In genomic region chr2:184597996-184598312, GRCh38 we compare ENCODE assay signal across 9 cellular contexts. TPM values are rescaled to one million over a fixed set of nuclear protein-coding genes. Genes with fewer than 3 reads are reported as not detected.
DNase-seq lines count a peak whose midpoint lies in the region; ATAC-seq and TF ChIP-seq lines count a peak whose summit lies in the region.
"Had no signal": no experiment of that assay in that cellular context is flagged by ENCODE, and none has a peak within 500 bp of the region (broad histone marks: within the 10 kb centered on the region; RNA-seq: fewer than 3 reads in every experiment).

No MANE protein-coding gene starts in this region.

- ATAC-seq in GM19035 (IDR thresholded peaks at IDR 0.05; ENCODE audit: unreplicated experiment): peak; percentile 3
- ATAC-seq in HG02870 (IDR thresholded peaks at IDR 0.05; ENCODE audit: unreplicated experiment): no peak
- no peak for ATAC-seq in body of pancreas

- H4K20me1 ChIP-seq in OCI-LY1 (ENCODE audit: insufficient read depth, low read length): no peaks in the 10 kb centered on the region

- H3F3A ChIP-seq in OCI-LY1 (ENCODE audit: insufficient read depth, low read length): no peaks in the 10 kb centered on the region

- H2AFZ ChIP-seq in OCI-LY1 (ENCODE audit: low read length): no peak overlapping the region

- H3K4me1 ChIP-seq in OCI-LY1 (ENCODE audit: insufficient read depth, low read length, severe bottlenecking) (peaks cover 33% of the 10 kb centered on the region), body of pancreas (peaks cover 19% of the 10 kb centered on the region)

- H3K9me2 ChIP-seq in OCI-LY1 (ENCODE audit: low read depth, low read length): no peaks in the 10 kb centered on the region

- H3K4me2 ChIP-seq in OCI-LY1 (ENCODE audit: low read length): peak overlapping the region; percentile 96

- H3K36me3 ChIP-seq in OCI-LY1 (ENCODE audit: insufficient read depth, low read length) (peaks cover 50% of the 10 kb centered on the region), body of pancreas (replicated peaks in 1 of 2; ENCODE audit: insufficient read depth in 1 of 2, low read depth in 2 of 2) (no peaks in the 10 kb centered on the region)

- H3K9ac ChIP-seq in OCI-LY1 (ENCODE audit: low read length): peak overlapping the region; percentile 94

- DNase-seq in fibroblast of mammary gland (ENCODE audit: low read depth): peak; percentile 4
- DNase-seq in skeletal muscle cell (ENCODE audit: low read depth): no peak
- DNase-seq in SHP77 treated with DMSO at 0.1 percent for 48 hours (lab: John Stamatoyannopoulos, UW): no peak
- DNase-seq in body of pancreas: no peak
- DNase-seq in NCI-H2029 (lab: John Stamatoyannopoulos, UW): no peak

- intact Hi-C loops in body of pancreas (cut with DNase I): no loop called here

- 0 to 1% methylated on average over 19 of the region's 19 CpGs for WGBS in body of pancreas, 2 donors

- TF ChIP-seq POLR2A in body of pancreas (IDR thresholded peaks at IDR 0.05): no peak

- no peak for TF ChIP-seq CTCF in OCI-LY1 (IDR thresholded peaks at IDR 0.05; ENCODE audit: low read length)
- no peak for TF ChIP-seq CTCF in fibroblast of mammary gland (conservative IDR thresholded peaks at IDR 0.05; ENCODE audit: control insufficient read depth, insufficient read depth, low read depth, low read length)
- no peak for TF ChIP-seq CTCF in body of pancreas (IDR thresholded peaks at IDR 0.05)

- H3K27me3 ChIP-seq in OCI-LY1 (ENCODE audit: insufficient read depth, low read length) (no peaks in the 10 kb centered on the region), body of pancreas (no peaks in the 10 kb centered on the region)

- H3K9me3 ChIP-seq in OCI-LY1 (ENCODE audit: low read length): peaks cover 2% of the 10 kb centered on the region
- H3K9me3 ChIP-seq in body of pancreas: no peaks in the 10 kb centered on the region

- H3K79me2 ChIP-seq in OCI-LY1 (ENCODE audit: insufficient read depth, low read length): peaks cover 45% of the 10 kb centered on the region

- H3K4me3 ChIP-seq in OCI-LY1 (ENCODE audit: low read depth, low read length, poor library complexity, severe bottlenecking): peak overlapping the region; percentile 96
- H3K4me3 ChIP-seq in fibroblast of mammary gland (ENCODE audit: control insufficient read depth, low read depth, low read length): peak overlapping the region; percentile 54
- peak overlapping the region; percentile 77 for H3K4me3 ChIP-seq in skeletal muscle cell (ENCODE audit: low read depth, low read length)
- peak overlapping the region in 1 of 2 donors; percentile 43 for H3K4me3 ChIP-seq in body of pancreas

- H3K27ac ChIP-seq in OCI-LY1 (ENCODE audit: low read depth, low read length, poor library complexity, severe bottlenecking): peak overlapping the region; percentile 97
- peak overlapping the region in 1 of 4 donors; percentile 74 for H3K27ac ChIP-seq in body of pancreas

RNA-seq across cellular contexts. Expression of gene ZNF804A, which starts 0.4 kb away (rescaled TPM):
- not detected for total RNA-seq in body of pancreas
- total RNA-seq: dermis microvascular lymphatic vessel endothelial cell had no signal
